In the genomic region with DNA sequence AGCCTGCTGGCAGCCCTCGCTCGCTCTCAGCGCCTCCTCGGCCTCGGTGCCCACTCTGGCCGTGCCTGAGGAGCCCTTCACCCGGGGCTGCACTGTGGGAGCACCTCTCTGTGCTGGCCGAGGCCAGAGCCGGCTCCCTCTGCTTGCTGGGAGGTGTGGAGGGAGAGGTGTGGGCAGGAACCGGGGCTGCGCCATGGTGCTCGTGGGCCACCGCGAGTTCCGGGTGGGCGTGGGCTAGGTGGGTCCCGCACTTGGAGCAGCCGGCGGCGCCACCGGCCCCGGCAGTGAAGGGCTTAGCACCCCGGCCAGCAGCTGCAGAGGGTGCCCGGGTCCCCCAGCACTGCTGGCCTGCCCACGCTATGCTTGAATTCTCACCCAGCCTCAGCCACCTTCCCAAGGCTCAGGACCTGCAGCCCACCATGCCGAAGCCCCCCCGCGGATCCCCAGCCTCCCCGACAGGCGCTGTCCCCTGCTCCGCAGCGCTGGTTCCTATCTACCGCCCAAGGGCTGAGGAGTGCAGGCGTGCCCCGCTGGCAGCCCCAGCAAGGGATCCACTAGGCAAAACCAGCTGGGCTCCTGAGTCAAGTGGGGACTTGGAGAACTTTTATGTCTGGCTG, we compare ENCODE assay signal across 19 cellular contexts.
DNase-seq lines count a peak whose midpoint lies in the region; ATAC-seq lines count a peak whose summit lies in the region.
"Had no signal": no experiment of that assay in that cellular context is flagged by ENCODE, and none has a peak within 500 bp of the region (broad histone marks: within the 10 kb centered on the region; RNA-seq: fewer than 3 reads in every experiment).

No MANE protein-coding gene starts in this region.

- no peak overlapping the region for H2BK5ac ChIP-seq in neuronal stem cell (ENCODE audit: low read length)

- no peak overlapping the region for H2AFZ ChIP-seq in neuronal stem cell (ENCODE audit: low read length)
- H2AFZ ChIP-seq: GM23338 had no signal

- no peak overlapping the region for H3K9ac ChIP-seq in neuronal stem cell (ENCODE audit: low read depth, low read length, poor library complexity)

- H3K14ac ChIP-seq in neuronal stem cell (ENCODE audit: low read length) = no peak overlapping the region

- H3K9me3 Mint-ChIP-seq in stimulated activated memory B cell treated with anti-CD40 and anti-IgM and Interleukin-4, amounts not matched to agents 10 μg/mL and 1 μg/mL and 100 μg/mL, for 72 hours = peaks cover 3% of the 10 kb centered on the region

- no peak overlapping the region for H3K4me3 Mint-ChIP-seq in stimulated activated memory B cell treated with anti-CD40 and anti-IgM and Interleukin-4, amounts not matched to agents 10 μg/mL and 1 μg/mL and 100 μg/mL, for 72 hours
- H3K4me3 Mint-ChIP-seq: CD4-positive, alpha-beta T cell; GM23338 had no signal

- ATAC-seq in stimulated activated memory B cell treated with anti-CD40 and anti-IgM and Interleukin-4, amounts not matched to agents 10 μg/mL and 1 μg/mL and 100 μg/mL, for 72 hours = peak; percentile 27
- ATAC-seq in HG02623 (IDR thresholded peaks at IDR 0.05; ENCODE audit: unreplicated experiment) = no peak
- ATAC-seq in activated CD4-positive, CD25-positive, alpha-beta regulatory T cell treated with anti-CD3 and anti-CD28 coated beads, Interleukin-2, amount 50 U/mL, for 24 hours = no peak
- ATAC-seq: A549, GM23338 had no signal

- H3K79me1 ChIP-seq in neuronal stem cell (ENCODE audit: low read depth, low read length) = no peaks in the 10 kb centered on the region

- no CpG with 5 or more reads among the region's 35 CpGs for WGBS in neuronal stem cell (ENCODE audit: extremely low coverage in 2 of 2, insufficient read length in 2 of 2, insufficient replicate concordance in 1 of 2), 2 donors

- no peak overlapping the region for H3K4ac ChIP-seq in neuronal stem cell (ENCODE audit: low read length)

- no peak overlapping the region for H2BK12ac ChIP-seq in neuronal stem cell (ENCODE audit: low read length)

- no peak overlapping the region for H2BK120ac ChIP-seq in neuronal stem cell (ENCODE audit: low read depth, low read length)

- no peak overlapping the region for H2BK15ac ChIP-seq in neuronal stem cell (ENCODE audit: low read length)

- no peak overlapping the region for H2AK5ac ChIP-seq in neuronal stem cell (ENCODE audit: low read depth, low read length)

- no peaks in the 10 kb centered on the region for H3K4me1 ChIP-seq in neuronal stem cell (ENCODE audit: control insufficient read depth in 2 of 2, insufficient read depth in 1 of 2, low read depth in 1 of 2, low read length in 2 of 2)
- H3K4me1 ChIP-seq: A549, Caco-2 had no signal

- no peak overlapping the region for H3K4me2 ChIP-seq in neuronal stem cell (ENCODE audit: insufficient read depth, low read length, poor library complexity, severe bottlenecking)
- H3K4me2 ChIP-seq: A549, GM23338 had no signal

- H3K23ac ChIP-seq in neuronal stem cell (ENCODE audit: low read depth, low read length, poor library complexity) = no peak overlapping the region

- no peaks in the 10 kb centered on the region for H3K36me3 Mint-ChIP-seq in stimulated activated memory B cell treated with anti-CD40 and anti-IgM and Interleukin-4, amounts not matched to agents 10 μg/mL and 1 μg/mL and 100 μg/mL, for 72 hours

- no peak overlapping the region for H4K91ac ChIP-seq in neuronal stem cell (ENCODE audit: low read depth, low read length, poor library complexity)

- peak; percentile 12 for DNase-seq in activated CD8-positive, alpha-beta memory T cell treated with anti-CD3 and anti-CD28 coated beads, Interleukin-2, amount 50 U/mL, for 4 hours
- no peak for DNase-seq in activated CD8-positive, alpha-beta memory T cell treated with anti-CD3 and anti-CD28 coated beads, Interleukin-2, amount 50 U/mL, for 48 hours
- peak; percentile 12 for DNase-seq in D341Med (ENCODE audit: low spot score)
- DNase-seq in neuronal stem cell (ENCODE audit: low spot score) = no peak
- DNase-seq: AML-193; Caco-2; CD4-positive, alpha-beta T cell; DMS153; DMS79; GDM1; HCEC 1CT; IMR-90 had no signal

- H3K4me3 ChIP-seq in neuronal stem cell (ENCODE audit: low read length in 2 of 2) = no peak overlapping the region
- H3K4me3 ChIP-seq: A549, GM23338 had no signal

- no peaks in the 10 kb centered on the region for H3K27me3 ChIP-seq in neuronal stem cell (ENCODE audit: control insufficient read depth in 3 of 3, insufficient read depth in 3 of 3, low read depth in 1 of 3, low read length in 3 of 3)

- no peaks in the 10 kb centered on the region for H3K4me1 Mint-ChIP-seq in stimulated activated memory B cell treated with anti-CD40 and anti-IgM and Interleukin-4, amounts not matched to agents 10 μg/mL and 1 μg/mL and 100 μg/mL, for 72 hours

- peaks cover 0 to 2% of the 10 kb centered on the region in 2 donors for H3K9me3 ChIP-seq in neuronal stem cell (replicated peaks in 1 of 2; ENCODE audit: control insufficient read depth in 2 of 2, insufficient read depth in 1 of 2, low read depth in 1 of 2, low read length in 2 of 2)
- H3K9me3 ChIP-seq: A549, Caco-2 had no signal

- no peaks in the 10 kb centered on the region for H3K36me3 ChIP-seq in neuronal stem cell (replicated peaks in 1 of 2; ENCODE audit: control insufficient read depth in 2 of 2, insufficient read depth in 2 of 2, low read length in 2 of 2)

- H3K27ac Mint-ChIP-seq in stimulated activated memory B cell treated with anti-CD40 and anti-IgM and Interleukin-4, amounts not matched to agents 10 μg/mL and 1 μg/mL and 100 μg/mL, for 72 hours = no peak overlapping the region
- H3K27ac Mint-ChIP-seq: CD4-positive, alpha-beta T cell; GM23338 had no signal

- H3K27ac ChIP-seq in neuronal stem cell (replicated peaks; ENCODE audit: low read length) = no peak overlapping the region
- H3K27ac ChIP-seq: 22Rv1, A549, C4-2B had no signal

- no peaks in the 10 kb centered on the region for H3K27me3 Mint-ChIP-seq in stimulated activated memory B cell treated with anti-CD40 and anti-IgM and Interleukin-4, amounts not matched to agents 10 μg/mL and 1 μg/mL and 100 μg/mL, for 72 hours
- H3K27me3 Mint-ChIP-seq: CD4-positive, alpha-beta T cell had no signal

- peak overlapping the region; percentile 0 for H3K18ac ChIP-seq in neuronal stem cell (ENCODE audit: low read length)

- no peak overlapping the region for H4K8ac ChIP-seq in neuronal stem cell (ENCODE audit: low read depth, low read length)

Comparison
In these comparisons a context has a peak if more than half of its experiments do, and no peak if none do; other contexts are left out.
1. DNase-seq: peak in activated CD8-positive, alpha-beta memory T cell treated with anti-CD3 and anti-CD28 coated beads, Interleukin-2, amount 50 U/mL, for 4 hours (single experiment) and D341Med (single experiment); none in activated CD8-positive, alpha-beta memory T cell treated with anti-CD3 and anti-CD28 coated beads, Interleukin-2, amount 50 U/mL, for 48 hours (single experiment) and neuronal stem cell (single experiment).